11 cellular contexts compared by ENCODE assay signal in the genomic region with DNA sequence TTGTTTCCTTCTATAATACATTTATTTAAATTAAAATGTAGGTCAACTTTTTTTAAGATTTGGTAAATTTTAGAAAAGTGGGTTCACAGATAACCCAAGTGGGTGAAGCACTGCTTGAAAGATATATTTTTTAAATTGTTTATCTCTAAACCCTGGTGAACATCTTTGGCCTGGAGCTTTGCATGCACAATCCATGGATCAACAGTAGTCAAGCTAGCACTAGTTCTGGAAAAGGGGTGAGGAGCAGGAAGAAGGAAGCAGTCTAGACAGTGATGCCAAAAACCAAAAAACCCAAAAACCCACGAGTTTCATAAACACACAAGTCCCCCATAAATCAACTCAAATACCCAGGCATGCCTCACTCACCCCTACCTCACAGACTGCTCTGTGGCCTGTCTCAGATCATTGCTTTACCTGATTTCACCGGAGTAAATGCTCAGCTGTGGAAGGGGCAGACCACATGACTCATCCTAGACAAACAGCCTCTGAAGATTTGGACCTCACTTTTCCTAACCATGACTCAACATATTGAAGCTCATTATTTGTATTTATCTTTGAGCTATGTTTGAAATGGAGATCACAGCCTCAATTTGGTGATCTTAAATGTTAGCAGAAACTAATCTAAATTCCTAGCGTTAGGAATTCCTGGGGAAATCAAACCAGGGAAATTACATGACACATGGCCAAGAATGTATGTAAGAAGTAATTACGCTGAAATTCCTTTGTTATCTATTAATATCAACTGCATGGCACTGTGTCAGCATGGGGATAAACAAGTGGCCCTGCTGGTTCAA.
DNase-seq lines count a peak whose midpoint lies in the region; ATAC-seq and TF ChIP-seq lines count a peak whose summit lies in the region.
"Had no signal": no experiment of that assay in that cellular context is flagged by ENCODE, and none has a peak within 500 bp of the region (broad histone marks: within the 10 kb centered on the region; RNA-seq: fewer than 3 reads in every experiment).

No MANE protein-coding gene starts in this region.

- peaks cover 6% of the 10 kb centered on the region for H3K4me1 ChIP-seq in mesendoderm (ENCODE audit: control insufficient read depth, low read depth, low read length)
- no peaks in the 10 kb centered on the region for H3K4me1 ChIP-seq in naive thymus-derived CD4-positive, alpha-beta T cell (ENCODE audit: control insufficient read depth in 2 of 2, insufficient read depth in 2 of 2, low read length in 2 of 2)
- H3K4me1 ChIP-seq: parathyroid adenoma had no signal

- H3K4ac ChIP-seq in mesendoderm (ENCODE audit: low read depth, low read length), result no peak overlapping the region

- H4K8ac ChIP-seq in mesendoderm (ENCODE audit: low read depth, low read length), result no peak overlapping the region

- peak overlapping the region; percentile 92 for H2BK5ac ChIP-seq in mesendoderm (ENCODE audit: low read length)

- no peaks in the 10 kb centered on the region for H3K27me3 ChIP-seq in mesendoderm (ENCODE audit: insufficient read depth, low read length, poor library complexity)
- H3K27me3 ChIP-seq in naive thymus-derived CD4-positive, alpha-beta T cell (ENCODE audit: control insufficient read depth in 2 of 2, insufficient read depth in 2 of 2, low read length in 2 of 2), result no peaks in the 10 kb centered on the region

- H3K79me1 ChIP-seq in mesendoderm (ENCODE audit: low read length), result no peaks in the 10 kb centered on the region

- peak overlapping the region; percentile 36 for H4K5ac ChIP-seq in mesendoderm (ENCODE audit: low read length)

- WGBS in mesendoderm (ENCODE audit: extremely low coverage, insufficient coverage, low lambda C conversion rate), result no CpG with 5 or more reads among the region's 4 CpGs

- CTCF ChIA-PET in naive thymus-derived CD4-positive, alpha-beta T cell (lab: Charles Lee), result no interaction called here

- H3K27me3 Mint-ChIP-seq in naive thymus-derived CD4-positive, alpha-beta T cell, result peaks cover 0 to 14% (median 2%) of the 10 kb centered on the region in 5 donors

- no peaks in the 10 kb centered on the region for H3K36me3 ChIP-seq in mesendoderm (ENCODE audit: control insufficient read depth, insufficient read depth, low read length)
- no peaks in the 10 kb centered on the region for H3K36me3 ChIP-seq in naive thymus-derived CD4-positive, alpha-beta T cell (ENCODE audit: control insufficient read depth in 2 of 3, insufficient read depth in 3 of 3, low read length in 3 of 3)

- peak overlapping the region; percentile 0 for H3K27ac ChIP-seq in mesendoderm (ENCODE audit: low read depth, low read length)
- H3K27ac ChIP-seq in naive thymus-derived CD4-positive, alpha-beta T cell (ENCODE audit: low read depth, low read length), result no peak overlapping the region
- H3K27ac ChIP-seq: parathyroid adenoma had no signal

- DNase-seq in AG20443 (ENCODE audit: low spot score) (peak; percentile 62), HT1080 (ENCODE audit: low read depth) (peak; percentile 88), cardiac fibroblast (ENCODE audit: low read depth in 2 of 2) (peak; percentile 76 to 87), mesendoderm (peak; percentile 91), ecto neural progenitor cell (ENCODE audit: low spot score) (no peak), NCI-H2196 treated with DMSO at 0.1 percent for 48 hours (lab: John Stamatoyannopoulos, UW; ENCODE audit: unreplicated experiment) (no peak), NCI-H2171 treated with DMSO at 0.1 percent for 48 hours (lab: John Stamatoyannopoulos, UW) (no peak)
- no peak for DNase-seq in naive thymus-derived CD4-positive, alpha-beta T cell
- DNase-seq: DMS79 had no signal

- no peak overlapping the region for H3K4me3 Mint-ChIP-seq in naive thymus-derived CD4-positive, alpha-beta T cell

- no peak overlapping the region for H3K27ac Mint-ChIP-seq in naive thymus-derived CD4-positive, alpha-beta T cell

- H3K36me3 Mint-ChIP-seq in naive thymus-derived CD4-positive, alpha-beta T cell, result no peaks in the 10 kb centered on the region

- H3K4me2 ChIP-seq in mesendoderm (ENCODE audit: low read length), result no peak overlapping the region

- no peaks in the 10 kb centered on the region for H3K79me2 ChIP-seq in mesendoderm (ENCODE audit: control insufficient read depth, insufficient read depth, low read length)
- H3K79me2 ChIP-seq: parathyroid adenoma had no signal

- H3K9me3 ChIP-seq in naive thymus-derived CD4-positive, alpha-beta T cell (ENCODE audit: control insufficient read depth in 2 of 3, low read length in 3 of 3), result no peaks in the 10 kb centered on the region

- POLR2A ChIA-PET in naive thymus-derived CD4-positive, alpha-beta T cell (lab: Charles Lee), result no interaction called here

- no peak for TF ChIP-seq CTCF in cardiac fibroblast (IDR thresholded peaks at IDR 0.05; ENCODE audit: low read depth, low read length)

- H3K56ac ChIP-seq in mesendoderm (ENCODE audit: low read length), result peak overlapping the region; percentile 72

- H3K18ac ChIP-seq in mesendoderm (ENCODE audit: low read length), result no peak overlapping the region

- no peak for ATAC-seq in naive thymus-derived CD4-positive, alpha-beta T cell
- ATAC-seq: Right ventricle myocardium inferior had no signal

- intact Hi-C loops in naive thymus-derived CD4-positive, alpha-beta T cell (cut with micrococcal nuclease), result no loop called here

- H3K4me3 ChIP-seq in cardiac fibroblast (replicated peaks in 1 of 2; ENCODE audit: low read depth in 2 of 2, low read length in 2 of 2) (no peak overlapping the region), mesendoderm (ENCODE audit: low read length) (no peak overlapping the region)
- no peak overlapping the region for H3K4me3 ChIP-seq in naive thymus-derived CD4-positive, alpha-beta T cell (ENCODE audit: low read length)

- no peak overlapping the region for H2BK120ac ChIP-seq in mesendoderm (ENCODE audit: low read depth, low read length)

- peak overlapping the region; percentile 93 for H2AK5ac ChIP-seq in mesendoderm (ENCODE audit: low read length)

- H3K4me1 Mint-ChIP-seq in naive thymus-derived CD4-positive, alpha-beta T cell, result peaks cover 0 to 2% (median 0%) of the 10 kb centered on the region in 7 donors

- no peak overlapping the region for H3K23ac ChIP-seq in mesendoderm (ENCODE audit: low read length)

- H2BK15ac ChIP-seq in mesendoderm (replicated peaks; ENCODE audit: low read depth), result no peak overlapping the region

- peaks cover 0 to 4% (median 0%) of the 10 kb centered on the region in 11 donors for H3K9me3 Mint-ChIP-seq in naive thymus-derived CD4-positive, alpha-beta T cell

- no peak overlapping the region for H3K9ac ChIP-seq in mesendoderm (ENCODE audit: low read length)
- H3K9ac ChIP-seq: parathyroid adenoma had no signal

Comparison
In these comparisons a context has a peak if more than half of its experiments do, and no peak if none do; other contexts are left out.
1. DNase-seq: peak in AG20443 (single experiment), HT1080 (single experiment), cardiac fibroblast (2 of 2) and mesendoderm (single experiment); none in ecto neural progenitor cell (single experiment), naive thymus-derived CD4-positive, alpha-beta T cell (0 of 9), NCI-H2196 treated with DMSO at 0.1 percent for 48 hours (single experiment) and NCI-H2171 treated with DMSO at 0.1 percent for 48 hours (single experiment).